ENCODE assay signal across 1 cellular context in the genomic region with DNA sequence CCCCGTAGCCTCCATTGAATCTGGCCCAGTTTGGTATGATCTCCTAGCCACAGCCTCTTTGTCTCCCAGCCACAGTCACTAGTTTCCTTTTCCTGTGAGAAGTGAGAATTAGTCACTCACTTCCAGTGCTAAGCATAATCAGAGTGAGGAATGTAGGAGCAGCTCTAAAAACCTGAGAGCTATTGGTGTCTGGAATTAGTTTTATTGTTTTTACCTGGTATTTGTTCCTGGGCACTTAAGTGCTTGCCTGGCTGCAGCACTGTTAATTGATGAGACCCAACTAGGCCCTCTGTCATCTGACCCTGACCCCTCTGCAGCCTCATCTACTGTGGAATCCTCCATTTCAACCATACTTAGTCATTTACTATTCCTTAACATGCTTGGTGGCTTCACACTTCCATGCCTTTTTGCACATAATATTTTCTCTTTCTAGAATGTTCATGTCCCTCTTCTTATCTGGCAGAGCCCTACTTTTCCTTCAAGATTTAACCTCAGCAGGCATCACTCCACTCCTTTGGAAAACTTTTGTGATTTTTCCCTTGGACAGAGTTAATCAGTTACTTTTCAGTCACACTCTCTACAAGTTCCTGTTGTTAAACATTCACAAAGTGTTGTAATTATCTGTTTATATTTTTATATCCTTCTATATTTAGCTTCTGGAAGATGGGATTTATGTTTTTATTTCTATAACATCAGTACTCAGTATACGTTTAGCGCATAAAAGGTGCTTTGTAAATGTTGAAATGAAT.
TF ChIP-seq lines count a peak whose summit lies in the region.

No MANE protein-coding gene starts in this region.

TF ChIP-seq in K562, 482 proteins besides CTCF, POLR2A, EP300 and RAD21 (continued from another document):
- TF ChIP-seq PML (IDR thresholded peaks at IDR 0.05; ENCODE audit: low read length): no peak
- TF ChIP-seq, protein P1, sequence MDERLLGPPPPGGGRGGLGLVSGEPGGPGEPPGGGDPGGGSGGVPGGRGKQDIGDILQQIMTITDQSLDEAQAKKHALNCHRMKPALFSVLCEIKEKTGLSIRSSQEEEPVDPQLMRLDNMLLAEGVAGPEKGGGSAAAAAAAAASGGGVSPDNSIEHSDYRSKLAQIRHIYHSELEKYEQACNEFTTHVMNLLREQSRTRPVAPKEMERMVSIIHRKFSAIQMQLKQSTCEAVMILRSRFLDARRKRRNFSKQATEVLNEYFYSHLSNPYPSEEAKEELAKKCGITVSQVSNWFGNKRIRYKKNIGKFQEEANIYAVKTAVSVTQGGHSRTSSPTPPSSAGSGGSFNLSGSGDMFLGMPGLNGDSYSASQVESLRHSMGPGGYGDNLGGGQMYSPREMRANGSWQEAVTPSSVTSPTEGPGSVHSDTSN (CRISPR knock-in tag; IDR thresholded peaks at IDR 0.05; ENCODE audit: low read depth): no peak
- TF ChIP-seq, protein P1 (tag; conservative IDR thresholded peaks at IDR 0.05; ENCODE audit: low read depth): no peak
TF ChIP-seq in K562: peak in this region for 0.
